Comparison of ENCODE assay signal across 36 cellular contexts in the genomic region with DNA sequence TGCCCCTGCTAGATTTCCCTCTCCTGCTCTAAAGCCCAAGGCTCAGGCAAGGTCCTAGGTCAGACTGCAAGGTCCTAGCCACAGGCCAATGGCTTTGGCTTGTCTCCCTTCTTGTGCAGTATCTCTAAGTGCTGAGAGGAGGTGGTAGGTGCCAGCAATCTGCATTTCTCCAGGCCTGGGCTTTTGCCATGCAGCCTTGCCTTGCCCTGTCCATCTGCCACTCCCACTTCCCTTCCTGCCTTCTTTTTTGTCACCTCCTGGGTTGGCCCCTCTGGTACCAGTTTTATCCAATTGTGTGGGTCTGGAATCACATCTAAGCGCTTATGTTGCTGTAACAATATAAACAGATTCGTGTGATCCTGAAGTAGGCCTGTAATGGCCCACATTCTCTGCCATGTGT.
"Had no signal": no experiment of that assay in that cellular context is flagged by ENCODE, and none has a peak within 500 bp of the region (broad histone marks: within the 10 kb centered on the region; RNA-seq: fewer than 3 reads in every experiment).

No MANE protein-coding gene starts in this region.

- H3K4me1 Mint-ChIP-seq: activated B cell treated with CpG ODN at 0.5 μM for 24 hours; activated CD4-positive, alpha-beta T cell treated with anti-CD3 and anti-CD28 coated beads, Interleukin-2, amount 10 ng/mL, durations not matched to agents 24 days and 14 days; activated naive CD8-positive, alpha-beta T cell treated with anti-CD3 and anti-CD28 coated beads for 36 hours; activated T-helper 17 cell treated with anti-CD3 and anti-CD28 coated beads, Interleukin-2, amount 50 U/mL, for 72 hours had no signal

- H3K4me3 ChIP-seq: adrenal gland, body of pancreas, breast epithelium had no signal

- H3K27ac ChIP-seq: adrenal gland, body of pancreas, brain microvascular endothelial cell, breast epithelium, WERI-Rb-1 had no signal

- H3K36me3 ChIP-seq: adrenal gland, brain microvascular endothelial cell, breast epithelium, WERI-Rb-1 had no signal

- H3K9me3 Mint-ChIP-seq: activated CD4-positive, alpha-beta memory T cell treated with anti-CD3 and anti-CD28 coated beads for 36 hours; activated CD4-positive, alpha-beta T cell treated with anti-CD3 and anti-CD28 coated beads, Interleukin-2, amount 10 ng/mL, durations not matched to agents 24 days and 14 days; activated CD8-positive, alpha-beta T cell treated with anti-CD3 and anti-CD28 coated beads for 36 hours; activated naive CD4-positive, alpha-beta T cell treated with anti-CD3 and anti-CD28 coated beads for 36 hours; activated naive CD4-positive, alpha-beta T cell treated with anti-CD3 and anti-CD28 coated beads, Interleukin-2, amount 50 U/mL, for 72 hours; activated T-cell treated with anti-CD3 and anti-CD28 coated beads, Interleukin-2, amount 50 U/mL, for 72 hours; activated T-helper 1 cell treated with anti-CD3 and anti-CD28 coated beads, Interleukin-12 subunit alpha, Interleukin-12 subunit beta, Interleukin-2, Interleukin-4 antibody, amounts not matched to agents 30 ng/mL and 10 ng/mL and 1 ng/mL, durations not matched to agents 14 hours and 24 hours and 36 hours; activated T-helper 17 cell treated with anti-CD3 and anti-CD28 coated beads, Interleukin-2, amount 50 U/mL, for 72 hours; T-helper 1 cell treated with Interleukin-12 subunit alpha and Interleukin-12 subunit beta and Interleukin-4 antibody, amounts not matched to agents 30 μg/mL and 1 μg/mL, for 36 hours; T-helper 2 cell treated with Interferon-gamma antibody and Interleukin-4, amounts not matched to agents 5 μg/mL and 100 μg/mL, for 36 hours had no signal

- H3K27me3 Mint-ChIP-seq: activated B cell treated with CpG ODN at 0.5 μM for 24 hours; activated CD4-positive, alpha-beta memory T cell treated with anti-CD3 and anti-CD28 coated beads for 36 hours; activated CD4-positive, alpha-beta T cell treated with anti-CD3 and anti-CD28 coated beads, Interleukin-2, amount 10 ng/mL, durations not matched to agents 24 days and 14 days; activated CD8-positive, alpha-beta T cell treated with anti-CD3 and anti-CD28 coated beads for 36 hours; activated naive CD8-positive, alpha-beta T cell treated with anti-CD3 and anti-CD28 coated beads for 36 hours; activated T-helper 17 cell treated with anti-CD3 and anti-CD28 coated beads, Interleukin-2, amount 50 U/mL, for 72 hours had no signal

- H3K4me1 ChIP-seq: body of pancreas, breast epithelium had no signal

- H3K9me3 ChIP-seq: adrenal gland, body of pancreas, breast epithelium had no signal

- H3K27ac Mint-ChIP-seq: activated B cell treated with CpG ODN at 0.5 μM for 24 hours; activated CD4-positive, alpha-beta memory T cell treated with anti-CD3 and anti-CD28 coated beads for 36 hours; activated CD4-positive, alpha-beta T cell treated with anti-CD3 and anti-CD28 coated beads, Interleukin-2, amount 10 ng/mL, durations not matched to agents 24 days and 14 days; activated CD8-positive, alpha-beta T cell treated with anti-CD3 and anti-CD28 coated beads for 36 hours; activated naive CD4-positive, alpha-beta T cell treated with anti-CD3 and anti-CD28 coated beads for 36 hours; activated naive CD4-positive, alpha-beta T cell treated with anti-CD3 and anti-CD28 coated beads, Interleukin-2, amount 50 U/mL, for 72 hours; activated naive CD8-positive, alpha-beta T cell treated with anti-CD3 and anti-CD28 coated beads for 36 hours; activated T-cell treated with anti-CD3 and anti-CD28 coated beads, Interleukin-2, amount 50 U/mL, for 72 hours; activated T-helper 1 cell treated with anti-CD3 and anti-CD28 coated beads, Interleukin-12 subunit alpha, Interleukin-12 subunit beta, Interleukin-2, Interleukin-4 antibody, amounts not matched to agents 30 ng/mL and 10 ng/mL and 1 ng/mL, durations not matched to agents 14 hours and 24 hours and 36 hours; activated T-helper 17 cell treated with anti-CD3 and anti-CD28 coated beads, Interleukin-2, amount 50 U/mL, for 72 hours; T-helper 1 cell treated with Interleukin-12 subunit alpha and Interleukin-12 subunit beta and Interleukin-4 antibody, amounts not matched to agents 30 μg/mL and 1 μg/mL, for 36 hours; T-helper 2 cell treated with Interferon-gamma antibody and Interleukin-4, amounts not matched to agents 5 μg/mL and 100 μg/mL, for 36 hours had no signal

- ATAC-seq: activated CD8-positive, alpha-beta T cell treated with anti-CD3 and anti-CD28 coated beads for 36 hours; activated naive CD4-positive, alpha-beta T cell treated with anti-CD3 and anti-CD28 coated beads, Interleukin-2, amount 50 U/mL, for 72 hours; activated T-cell treated with anti-CD3 and anti-CD28 coated beads, Interleukin-2, amount 50 U/mL, for 4 hours; activated T-cell treated with anti-CD3 and anti-CD28 coated beads, Interleukin-2, amount 50 U/mL, for 72 hours; activated T-helper 17 cell treated with anti-CD3 and anti-CD28 coated beads, Interleukin-2, amount 50 U/mL, for 72 hours; body of pancreas had no signal

- H3K27me3 ChIP-seq: adrenal gland, body of pancreas, brain microvascular endothelial cell, breast epithelium had no signal

- DNase-seq: activated B cell treated with CpG ODN at 0.5 μM for 24 hours; activated CD4-positive, alpha-beta memory T cell treated with anti-CD3 and anti-CD28 coated beads for 36 hours; activated CD4-positive, alpha-beta T cell treated with anti-CD3 and anti-CD28 coated beads for 4 hours; activated CD4-positive, alpha-beta T cell treated with anti-CD3 and anti-CD28 coated beads, Interleukin-2, amount 10 ng/mL, durations not matched to agents 24 days and 14 days; activated CD4-positive, alpha-beta T cell treated with anti-CD3 and anti-CD28 coated beads, Interleukin-2, amount 50 U/mL, for 1 hour; activated CD4-positive, alpha-beta T cell treated with anti-CD3 and anti-CD28 coated beads, Interleukin-2, amount 50 U/mL, for 4 hours; activated CD4-positive, CD25-positive, alpha-beta regulatory T cell treated with anti-CD3 and anti-CD28 coated beads, Interleukin-2, amount 50 U/mL, for 72 hours; activated CD8-positive, alpha-beta memory T cell treated with anti-CD3 and anti-CD28 coated beads, Interleukin-2, amount 50 U/mL, for 4 hours; activated CD8-positive, alpha-beta T cell treated with anti-CD3 and anti-CD28 coated beads for 36 hours; activated effector memory CD4-positive, alpha-beta T cell treated with anti-CD3 and anti-CD28 coated beads, Interleukin-2, amount 50 U/mL, for 16 hours; activated gamma-delta T cell treated with Interleukin-2 at 50 U/mL for 16 hours; activated naive CD4-positive, alpha-beta T cell; activated naive CD4-positive, alpha-beta T cell treated with anti-CD3 and anti-CD28 coated beads for 36 hours; activated naive CD4-positive, alpha-beta T cell treated with anti-CD3 and anti-CD28 coated beads, Interleukin-2, amount 50 U/mL, for 16 hours; activated naive CD8-positive, alpha-beta T cell treated with anti-CD3 and anti-CD28 coated beads for 36 hours; activated T-cell treated with anti-CD3 and anti-CD28 coated beads for 4 hours; activated T-cell treated with anti-CD3 and anti-CD28 coated beads, Interleukin-2, amount 50 U/mL, for 1 hour; activated T-cell treated with anti-CD3 and anti-CD28 coated beads, Interleukin-2, amount 50 U/mL, for 4 hours; activated T-cell treated with anti-CD3 and anti-CD28 coated beads, Interleukin-2, amount 50 U/mL, for 72 hours; adrenal gland; amniotic stem cell; aorta; body of pancreas; brain microvascular endothelial cell; central memory CD4-positive, alpha-beta T cell; cerebellar nuclear complex; T-helper 1 cell; T-helper 2 cell; T-helper 9 cell; WERI-Rb-1 had no signal

- H3K36me3 Mint-ChIP-seq: activated CD4-positive, alpha-beta memory T cell treated with anti-CD3 and anti-CD28 coated beads for 36 hours; activated naive CD4-positive, alpha-beta T cell treated with anti-CD3 and anti-CD28 coated beads, Interleukin-2, amount 50 U/mL, for 72 hours; activated naive CD8-positive, alpha-beta T cell treated with anti-CD3 and anti-CD28 coated beads for 36 hours had no signal

- H3K4me3 Mint-ChIP-seq: activated B cell treated with CpG ODN at 0.5 μM for 24 hours; activated CD4-positive, alpha-beta memory T cell treated with anti-CD3 and anti-CD28 coated beads for 36 hours; activated CD4-positive, alpha-beta T cell treated with anti-CD3 and anti-CD28 coated beads, Interleukin-2, amount 10 ng/mL, durations not matched to agents 24 days and 14 days; activated CD8-positive, alpha-beta T cell treated with anti-CD3 and anti-CD28 coated beads for 36 hours; activated naive CD4-positive, alpha-beta T cell treated with anti-CD3 and anti-CD28 coated beads for 36 hours; activated naive CD8-positive, alpha-beta T cell treated with anti-CD3 and anti-CD28 coated beads for 36 hours; activated T-cell treated with anti-CD3 and anti-CD28 coated beads, Interleukin-2, amount 50 U/mL, for 4 hours; activated T-cell treated with anti-CD3 and anti-CD28 coated beads, Interleukin-2, amount 50 U/mL, for 72 hours; activated T-helper 1 cell treated with anti-CD3 and anti-CD28 coated beads, Interleukin-12 subunit alpha, Interleukin-12 subunit beta, Interleukin-2, Interleukin-4 antibody, amounts not matched to agents 30 ng/mL and 10 ng/mL and 1 ng/mL, durations not matched to agents 14 hours and 24 hours and 36 hours; activated T-helper 17 cell treated with anti-CD3 and anti-CD28 coated beads, Interleukin-2, amount 50 U/mL, for 72 hours; T-helper 1 cell treated with Interleukin-12 subunit alpha and Interleukin-12 subunit beta and Interleukin-4 antibody, amounts not matched to agents 30 μg/mL and 1 μg/mL, for 36 hours; T-helper 2 cell treated with Interferon-gamma antibody and Interleukin-4, amounts not matched to agents 5 μg/mL and 100 μg/mL, for 36 hours had no signal
